Comparison of ENCODE assay signal across 2 cellular contexts in the genomic region with DNA sequence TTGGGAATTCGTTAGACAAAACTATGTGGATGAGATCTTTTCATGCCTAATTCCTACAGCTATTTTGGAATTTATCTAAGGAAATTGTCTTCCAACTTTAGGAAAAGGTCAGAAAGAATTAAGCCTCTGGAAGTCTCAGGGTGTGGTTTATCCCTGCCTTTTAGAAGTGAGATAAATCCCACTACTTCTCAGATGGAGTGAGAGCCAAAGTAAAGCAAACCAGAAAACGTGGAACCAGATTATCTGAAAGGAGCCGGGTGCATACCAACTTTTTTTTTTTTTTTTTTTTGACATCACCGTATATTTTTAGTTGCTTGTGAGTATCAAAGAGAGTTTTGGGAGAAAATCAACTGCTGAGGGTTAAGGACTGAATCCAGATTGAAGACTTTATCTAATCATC.
TF ChIP-seq lines count a peak whose summit lies in the region.

No MANE protein-coding gene starts in this region.

TF ChIP-seq in GM23338, 12 proteins besides CTCF, POLR2A, EP300 and RAD21:
- TF ChIP-seq EZH2 (IDR thresholded peaks at IDR 0.05; ENCODE audit: low read depth, unreplicated experiment) (no peak), ZNF114 (CRISPR knock-in tag; IDR thresholded peaks at IDR 0.05) (no peak), NANOG (IDR thresholded peaks at IDR 0.05; ENCODE audit: borderline replicate concordance) (no peak)
- TF ChIP-seq, protein P1, sequence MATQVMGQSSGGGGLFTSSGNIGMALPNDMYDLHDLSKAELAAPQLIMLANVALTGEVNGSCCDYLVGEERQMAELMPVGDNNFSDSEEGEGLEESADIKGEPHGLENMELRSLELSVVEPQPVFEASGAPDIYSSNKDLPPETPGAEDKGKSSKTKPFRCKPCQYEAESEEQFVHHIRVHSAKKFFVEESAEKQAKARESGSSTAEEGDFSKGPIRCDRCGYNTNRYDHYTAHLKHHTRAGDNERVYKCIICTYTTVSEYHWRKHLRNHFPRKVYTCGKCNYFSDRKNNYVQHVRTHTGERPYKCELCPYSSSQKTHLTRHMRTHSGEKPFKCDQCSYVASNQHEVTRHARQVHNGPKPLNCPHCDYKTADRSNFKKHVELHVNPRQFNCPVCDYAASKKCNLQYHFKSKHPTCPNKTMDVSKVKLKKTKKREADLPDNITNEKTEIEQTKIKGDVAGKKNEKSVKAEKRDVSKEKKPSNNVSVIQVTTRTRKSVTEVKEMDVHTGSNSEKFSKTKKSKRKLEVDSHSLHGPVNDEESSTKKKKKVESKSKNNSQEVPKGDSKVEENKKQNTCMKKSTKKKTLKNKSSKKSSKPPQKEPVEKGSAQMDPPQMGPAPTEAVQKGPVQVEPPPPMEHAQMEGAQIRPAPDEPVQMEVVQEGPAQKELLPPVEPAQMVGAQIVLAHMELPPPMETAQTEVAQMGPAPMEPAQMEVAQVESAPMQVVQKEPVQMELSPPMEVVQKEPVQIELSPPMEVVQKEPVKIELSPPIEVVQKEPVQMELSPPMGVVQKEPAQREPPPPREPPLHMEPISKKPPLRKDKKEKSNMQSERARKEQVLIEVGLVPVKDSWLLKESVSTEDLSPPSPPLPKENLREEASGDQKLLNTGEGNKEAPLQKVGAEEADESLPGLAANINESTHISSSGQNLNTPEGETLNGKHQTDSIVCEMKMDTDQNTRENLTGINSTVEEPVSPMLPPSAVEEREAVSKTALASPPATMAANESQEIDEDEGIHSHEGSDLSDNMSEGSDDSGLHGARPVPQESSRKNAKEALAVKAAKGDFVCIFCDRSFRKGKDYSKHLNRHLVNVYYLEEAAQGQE (IDR thresholded peaks at IDR 0.05; ENCODE audit: unreplicated experiment), result no peak
- TF ChIP-seq, protein P2, sequence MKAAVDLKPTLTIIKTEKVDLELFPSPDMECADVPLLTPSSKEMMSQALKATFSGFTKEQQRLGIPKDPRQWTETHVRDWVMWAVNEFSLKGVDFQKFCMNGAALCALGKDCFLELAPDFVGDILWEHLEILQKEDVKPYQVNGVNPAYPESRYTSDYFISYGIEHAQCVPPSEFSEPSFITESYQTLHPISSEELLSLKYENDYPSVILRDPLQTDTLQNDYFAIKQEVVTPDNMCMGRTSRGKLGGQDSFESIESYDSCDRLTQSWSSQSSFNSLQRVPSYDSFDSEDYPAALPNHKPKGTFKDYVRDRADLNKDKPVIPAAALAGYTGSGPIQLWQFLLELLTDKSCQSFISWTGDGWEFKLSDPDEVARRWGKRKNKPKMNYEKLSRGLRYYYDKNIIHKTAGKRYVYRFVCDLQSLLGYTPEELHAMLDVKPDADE (IDR thresholded peaks at IDR 0.05), result no peak

TF ChIP-seq in H1, 55 proteins besides CTCF, POLR2A, EP300 and RAD21:
- TF ChIP-seq EGR1 (IDR thresholded peaks at IDR 0.05; ENCODE audit: borderline replicate concordance, low read depth, low read length) (no peak), SP1 (IDR thresholded peaks at IDR 0.05; ENCODE audit: low read depth, low read length) (peak; percentile 72; the same call in 1 of the 2 replicates)
TF ChIP-seq in H1: peak in this region for 1.
